In the genomic region with DNA sequence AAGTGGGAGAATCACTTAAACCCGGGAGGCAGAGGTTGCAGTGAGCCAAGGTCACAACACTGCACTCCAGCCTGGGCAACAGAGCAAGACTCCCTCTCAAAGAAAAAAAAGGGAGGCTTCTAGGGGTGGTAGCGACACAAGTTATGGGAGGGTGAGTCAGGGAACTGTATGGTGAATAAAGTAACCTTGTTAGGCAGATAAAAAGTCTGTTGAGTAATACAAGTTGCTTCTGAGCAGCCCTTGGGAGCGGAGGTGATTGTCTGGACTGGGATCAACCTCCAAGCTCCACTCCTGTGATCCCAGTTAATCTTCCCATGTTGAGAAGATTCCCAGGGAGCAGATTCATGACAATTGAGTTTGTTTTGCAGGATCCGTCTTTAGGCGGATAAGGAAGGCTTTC, we compare ENCODE assay signal across 23 cellular contexts.
"Had no signal": no experiment of that assay in that cellular context is flagged by ENCODE, and none has a peak within 500 bp of the region (broad histone marks: within the 10 kb centered on the region; RNA-seq: fewer than 3 reads in every experiment).

No MANE protein-coding gene starts in this region.

- H3K36me3 ChIP-seq: gastrocnemius medialis, heart right ventricle, left lung, lower lobe of right lung, pancreas, tibial artery, upper lobe of left lung, uterus had no signal

- H3K4me3 ChIP-seq: gastrocnemius medialis, heart right ventricle, left lung, lower lobe of right lung, pancreas, tibial artery, upper lobe of left lung, uterus had no signal

- H3K9me3 ChIP-seq: gastrocnemius medialis, heart right ventricle, left lung, lower lobe of right lung, pancreas, tibial artery, upper lobe of left lung, uterus had no signal

- H3K27me3 ChIP-seq: gastrocnemius medialis, heart right ventricle, left lung, pancreas, tibial artery, upper lobe of left lung, uterus had no signal

- H3K4me3 Mint-ChIP-seq: dendritic cell treated with granulocyte-macrophage colony-stimulating factor and Interleukin-4, amounts not matched to agents 40 ng/mL and 50 ng/mL, for 4 days; effector memory CD8-positive, alpha-beta T cell; memory B cell; mesothelial cell of epicardium; natural killer cell treated with Interleukin-12 subunit alpha and Interleukin-12 subunit beta and Interleukin-15 and Interleukin-18, amount 100 ng/mL, for 72 hours; stimulated activated effector memory CD8-positive, alpha-beta T cell treated with anti-CD3 and anti-CD28 coated beads, Interleukin-12 subunit alpha, Interleukin-12 subunit beta, amount 100 ng/mL, for 72 hours; stimulated activated naive CD8-positive, alpha-beta T cell treated with anti-CD3 and anti-CD28 coated beads, Interleukin-15, Interleukin-2, amounts not matched to agents 100 ng/mL and 50 ng/mL, for 24 hours had no signal

- ATAC-seq: effector memory CD8-positive, alpha-beta T cell; gastrocnemius medialis; heart right ventricle; left lung; lower lobe of right lung; pancreas; right cardiac atrium; stimulated activated effector memory CD8-positive, alpha-beta T cell treated with anti-CD3 and anti-CD28 coated beads, Interleukin-12 subunit alpha, Interleukin-12 subunit beta, amount 100 ng/mL, for 72 hours had no signal

- H3K4me1 ChIP-seq: pancreas, uterus had no signal

- H3K36me3 Mint-ChIP-seq: memory B cell; mesothelial cell of epicardium; natural killer cell treated with Interleukin-12 subunit alpha and Interleukin-12 subunit beta and Interleukin-15 and Interleukin-18, amount 100 ng/mL, for 72 hours; stimulated activated effector memory CD8-positive, alpha-beta T cell treated with anti-CD3 and anti-CD28 coated beads, Interleukin-12 subunit alpha, Interleukin-12 subunit beta, amount 100 ng/mL, for 72 hours had no signal

- H3K9me3 Mint-ChIP-seq: dendritic cell treated with granulocyte-macrophage colony-stimulating factor and Interleukin-4, amounts not matched to agents 40 ng/mL and 50 ng/mL, for 4 days; effector memory CD8-positive, alpha-beta T cell; memory B cell; mesothelial cell of epicardium; natural killer cell treated with Interleukin-12 subunit alpha and Interleukin-12 subunit beta and Interleukin-15 and Interleukin-18, amount 100 ng/mL, for 72 hours; stimulated activated effector memory CD8-positive, alpha-beta T cell treated with anti-CD3 and anti-CD28 coated beads, Interleukin-12 subunit alpha, Interleukin-12 subunit beta, amount 100 ng/mL, for 72 hours; stimulated activated naive CD8-positive, alpha-beta T cell treated with anti-CD3 and anti-CD28 coated beads, Interleukin-15, Interleukin-2, amounts not matched to agents 100 ng/mL and 50 ng/mL, for 24 hours had no signal

- H3K4me1 Mint-ChIP-seq: memory B cell; stimulated activated effector memory CD8-positive, alpha-beta T cell treated with anti-CD3 and anti-CD28 coated beads, Interleukin-12 subunit alpha, Interleukin-12 subunit beta, amount 100 ng/mL, for 72 hours had no signal

- H3K27ac Mint-ChIP-seq: dendritic cell treated with granulocyte-macrophage colony-stimulating factor and Interleukin-4, amounts not matched to agents 40 ng/mL and 50 ng/mL, for 4 days; effector memory CD8-positive, alpha-beta T cell; memory B cell; mesothelial cell of epicardium; natural killer cell treated with Interleukin-12 subunit alpha and Interleukin-12 subunit beta and Interleukin-15 and Interleukin-18, amount 100 ng/mL, for 72 hours; progenitor cell of endocrine pancreas; stimulated activated effector memory CD8-positive, alpha-beta T cell treated with anti-CD3 and anti-CD28 coated beads, Interleukin-12 subunit alpha, Interleukin-12 subunit beta, amount 100 ng/mL, for 72 hours; stimulated activated naive CD8-positive, alpha-beta T cell treated with anti-CD3 and anti-CD28 coated beads, Interleukin-15, Interleukin-2, amounts not matched to agents 100 ng/mL and 50 ng/mL, for 24 hours had no signal

- DNase-seq: effector memory CD8-positive, alpha-beta T cell; gastrocnemius medialis; heart right ventricle; hypothalamus; islet precursor cell; left lung; lower lobe of right lung; occipital lobe; pancreas; right cardiac atrium; stimulated activated CD4-positive, alpha-beta T cell treated with anti-CD3 and anti-CD28 coated beads, Interleukin-4, amount 100 ng/mL, for 1 hour; stimulated activated CD8-positive, alpha-beta memory T cell treated with anti-CD3 and anti-CD28 coated beads, Interleukin-4, amount 100 ng/mL, for 48 hours; tibial artery; upper lobe of left lung; uterus had no signal

- H3K27ac ChIP-seq: epithelial cell of prostate, gastrocnemius medialis, left lung, lower lobe of right lung, pancreas, tibial artery, upper lobe of left lung, uterus had no signal
